Comparison of ENCODE assay signal across 8 cellular contexts in genomic region chr12:9284197-9284596, GRCh38.
DNase-seq lines count a peak whose midpoint lies in the region; ATAC-seq and TF ChIP-seq lines count a peak whose summit lies in the region.
"Not testable (repeated sequence)": the region's sequence is repeated elsewhere in the genome, so short reads cannot be mapped to it uniquely, and the experiment has no call there.

No MANE protein-coding gene starts in this region.

- not testable (repeated sequence) for H3K9me3 Mint-ChIP-seq in CD14-positive monocyte; activated T-helper 17 cell treated with anti-CD3 and anti-CD28 coated beads, Interleukin-2, amount 50 U/mL, for 72 hours

- H3K9me3 ChIP-seq in OCI-LY3 (ENCODE audit: insufficient read depth, low read length); left lung; skeletal muscle satellite cell (replicated peaks; ENCODE audit: low read length): not testable (repeated sequence)

- H3K4me3 Mint-ChIP-seq in CD14-positive monocyte = peak overlapping the region in 1 of 2 donors; percentile 86
- not testable (repeated sequence) for H3K4me3 Mint-ChIP-seq in activated T-helper 17 cell treated with anti-CD3 and anti-CD28 coated beads, Interleukin-2, amount 50 U/mL, for 72 hours

- not testable (repeated sequence) for H3K79me2 ChIP-seq in OCI-LY3 (ENCODE audit: low read length)

- H3K27me3 ChIP-seq in OCI-LY3 (ENCODE audit: low read depth, low read length); left lung; skeletal muscle satellite cell (ENCODE audit: control insufficient read depth, insufficient read depth, low read length): not testable (repeated sequence)

- H3K27ac ChIP-seq in OCI-LY3 (ENCODE audit: low read length) = peak overlapping the region; percentile 59
- H3K27ac ChIP-seq in left lung = not testable (repeated sequence)

- ATAC-seq in GM19438 (IDR thresholded peaks at IDR 0.05; ENCODE audit: low read depth, unreplicated experiment) (peak; percentile 45), HG03095 (IDR thresholded peaks at IDR 0.05; ENCODE audit: unreplicated experiment) (peak; percentile 34), left lung (peak; percentile 41)
- ATAC-seq in activated T-helper 17 cell treated with anti-CD3 and anti-CD28 coated beads, Interleukin-2, amount 50 U/mL, for 72 hours (replicated peaks) = peak; percentile 60

- H3K4me1 ChIP-seq in OCI-LY3 (ENCODE audit: low read length); left lung; skeletal muscle satellite cell (ENCODE audit: control insufficient read depth, insufficient read depth, low read length): not testable (repeated sequence)

- not testable (repeated sequence) for DNase-seq in CD14-positive monocyte (ENCODE audit: low spot score); epithelial cell of proximal tubule (ENCODE audit: low read depth); left lung

- H3K36me3 Mint-ChIP-seq in CD14-positive monocyte; activated T-helper 17 cell treated with anti-CD3 and anti-CD28 coated beads, Interleukin-2, amount 50 U/mL, for 72 hours (ENCODE audit: low read depth): not testable (repeated sequence)

- H3K9ac ChIP-seq in OCI-LY3 (ENCODE audit: low read length) (peak overlapping the region; percentile 72), skeletal muscle satellite cell (ENCODE audit: low read depth, low read length) (peak overlapping the region; percentile 67)

- not testable (repeated sequence) for H4K20me1 ChIP-seq in OCI-LY3 (ENCODE audit: insufficient read depth, low read length)

- H3K4me3 ChIP-seq in OCI-LY3 (ENCODE audit: low read length) (peak overlapping the region; percentile 80), epithelial cell of proximal tubule (ENCODE audit: low read depth, low read length) (peak overlapping the region; percentile 60), left lung (peak overlapping the region in 1 of 2 donors; percentile 43), skeletal muscle satellite cell (ENCODE audit: low read length) (peak overlapping the region; percentile 74)

- H3K27ac Mint-ChIP-seq in CD14-positive monocyte = peak overlapping the region in 4 of 7 donors; percentile 25 to 87 (median 62)
- not testable (repeated sequence) for H3K27ac Mint-ChIP-seq in activated T-helper 17 cell treated with anti-CD3 and anti-CD28 coated beads, Interleukin-2, amount 50 U/mL, for 72 hours

- not testable (repeated sequence) for H3K4me1 Mint-ChIP-seq in CD14-positive monocyte; activated T-helper 17 cell treated with anti-CD3 and anti-CD28 coated beads, Interleukin-2, amount 50 U/mL, for 72 hours

- not testable (repeated sequence) for H3K27me3 Mint-ChIP-seq in CD14-positive monocyte (ENCODE audit: low read depth in 3 of 3)
- peaks cover 11% of the 10 kb centered on the region for H3K27me3 Mint-ChIP-seq in activated T-helper 17 cell treated with anti-CD3 and anti-CD28 coated beads, Interleukin-2, amount 50 U/mL, for 72 hours

- not testable (repeated sequence) for H3K36me3 ChIP-seq in OCI-LY3 (replicated peaks; ENCODE audit: low read depth, low read length); left lung; skeletal muscle satellite cell (ENCODE audit: insufficient read depth, low read length)

- peak overlapping the region; percentile 46 for H3K4me2 ChIP-seq in OCI-LY3 (ENCODE audit: low read length)
- H3K4me2 ChIP-seq in skeletal muscle satellite cell (ENCODE audit: low read length) = peak overlapping the region; percentile 78

- H2AFZ ChIP-seq in OCI-LY3 (ENCODE audit: low read depth, low read length) = not testable (repeated sequence)

- intact Hi-C loops in CD14-positive monocyte (cut with micrococcal nuclease); left lung (cut with DNase I): not testable (repeated sequence)

- not testable (repeated sequence) for TF ChIP-seq CTCF in CD14-positive monocyte (IDR thresholded peaks at IDR 0.05); OCI-LY3 (IDR thresholded peaks at IDR 0.05; ENCODE audit: low read depth, low read length); epithelial cell of proximal tubule (conservative IDR thresholded peaks at IDR 0.05; ENCODE audit: low read depth, low read length); left lung (IDR thresholded peaks at IDR 0.05)
